In genomic region chr1:10718083-10718415, GRCh38 we compare ENCODE assay signal across 11 cellular contexts.
"Had no signal": no experiment of that assay in that cellular context is flagged by ENCODE, and none has a peak within 500 bp of the region (broad histone marks: within the 10 kb centered on the region; RNA-seq: fewer than 3 reads in every experiment).

No MANE protein-coding gene starts in this region.

- H3K27ac ChIP-seq: neural progenitor cell, pancreas, skin epidermis had no signal

- H2AFZ ChIP-seq: neural progenitor cell had no signal

- H3K9me3 ChIP-seq: pancreas had no signal

- H3K4me3 ChIP-seq: neural progenitor cell, pancreas, skin epidermis had no signal

- DNase-seq: effector memory CD4-positive, alpha-beta T cell; immature natural killer cell; occipital lobe; stimulated activated naive CD4-positive, alpha-beta T cell; trophoblast cell had no signal

- H3K9ac ChIP-seq: neural progenitor cell had no signal

- H3K36me3 ChIP-seq: neural progenitor cell, pancreas had no signal

- H3K27me3 ChIP-seq: neural progenitor cell, pancreas had no signal

- ATAC-seq: esophagus mucosa; natural killer cell treated with Interleukin-12 subunit alpha and Interleukin-12 subunit beta and Interleukin-15 and Interleukin-18, amount 100 ng/mL, for 72 hours; sciatic nerve had no signal
